Comparison of ENCODE assay signal across 18 cellular contexts in genomic region chr4:40210776-40211175, GRCh38. TPM values are rescaled to one million over a fixed set of nuclear protein-coding genes. Genes with fewer than 3 reads are reported as not detected.
DNase-seq lines count a peak whose midpoint lies in the region; ATAC-seq, FAIRE-seq and TF ChIP-seq lines count a peak whose summit lies in the region.
"Had no signal": no experiment of that assay in that cellular context is flagged by ENCODE, and none has a peak within 500 bp of the region (broad histone marks: within the 10 kb centered on the region; RNA-seq: fewer than 3 reads in every experiment).

No MANE protein-coding gene starts in this region.

- no peaks in the 10 kb centered on the region for H3K9me3 Mint-ChIP-seq in CD8-positive, alpha-beta T cell
- no peaks in the 10 kb centered on the region for H3K9me3 Mint-ChIP-seq in activated CD8-positive, alpha-beta T cell treated with anti-CD3 and anti-CD28 coated beads, Interleukin-2, amount 10 ng/mL, durations not matched to agents 7 days and 5 days (ENCODE audit: insufficient read depth)

- ATAC-seq in CD8-positive, alpha-beta T cell = no peak
- ATAC-seq in activated CD8-positive, alpha-beta T cell treated with anti-CD3 and anti-CD28 coated beads, Interleukin-2, amount 10 ng/mL, durations not matched to agents 7 days and 5 days = no peak
- ATAC-seq: left cardiac atrium had no signal

- intact Hi-C loops in CD8-positive, alpha-beta T cell (cut with DNase I, micrococcal nuclease) = loop anchor here (5.0 kb wide), 2 partner anchors 97 to 153 kb away; partner anchors contain the start of gene N4BP2 (in 1 of the 2)

- peak overlapping the region; percentile 89 for H3K27ac Mint-ChIP-seq in CD8-positive, alpha-beta T cell
- peak overlapping the region; percentile 80 for H3K27ac Mint-ChIP-seq in activated CD8-positive, alpha-beta T cell treated with anti-CD3 and anti-CD28 coated beads, Interleukin-2, amount 10 ng/mL, durations not matched to agents 7 days and 5 days
- H3K27ac Mint-ChIP-seq: brain had no signal

- FAIRE-seq in keratinocyte (lab: Jason Lieb, UNC) (peak; percentile 67), GM19239 (lab: Jason Lieb, UNC) (no peak)

- H3K27ac ChIP-seq in CD8-positive, alpha-beta T cell (ENCODE audit: low read depth, low read length) = no peak overlapping the region
- H3K27ac ChIP-seq in keratinocyte (ENCODE audit: control insufficient read depth, insufficient read depth, low read length) = peak overlapping the region; percentile 37
- H3K27ac ChIP-seq: dorsolateral prefrontal cortex had no signal

- H3K4me3 Mint-ChIP-seq in CD8-positive, alpha-beta T cell = peak overlapping the region; percentile 78
- peak overlapping the region; percentile 79 for H3K4me3 Mint-ChIP-seq in activated CD8-positive, alpha-beta T cell treated with anti-CD3 and anti-CD28 coated beads, Interleukin-2, amount 10 ng/mL, durations not matched to agents 7 days and 5 days
- H3K4me3 Mint-ChIP-seq: brain had no signal

- no peak overlapping the region for H3K4me3 ChIP-seq in CD8-positive, alpha-beta T cell (ENCODE audit: low read depth, low read length)
- H3K4me3 ChIP-seq in GM12865 (ENCODE audit: low read depth, low read length) = peak overlapping the region; percentile 87
- no peak overlapping the region for H3K4me3 ChIP-seq in keratinocyte (ENCODE audit: control insufficient read depth in 2 of 3, extremely low read depth in 1 of 3, insufficient read depth in 2 of 3, low read depth in 1 of 3, low read length in 3 of 3)
- H3K4me3 ChIP-seq: dorsolateral prefrontal cortex, smooth muscle cell had no signal

- no peaks in the 10 kb centered on the region for H3K9me1 ChIP-seq in keratinocyte (ENCODE audit: control insufficient read depth, extremely low read depth, insufficient read depth, low read length)

- no peaks in the 10 kb centered on the region for H3K27me3 Mint-ChIP-seq in CD8-positive, alpha-beta T cell (ENCODE audit: low read depth)
- no peaks in the 10 kb centered on the region for H3K27me3 Mint-ChIP-seq in activated CD8-positive, alpha-beta T cell treated with anti-CD3 and anti-CD28 coated beads, Interleukin-2, amount 10 ng/mL, durations not matched to agents 7 days and 5 days (ENCODE audit: low read depth)

- TF ChIP-seq CTCF in CD8-positive, alpha-beta T cell (IDR thresholded peaks at IDR 0.05) = no peak
- no peak for TF ChIP-seq CTCF in GM12865 (IDR thresholded peaks at IDR 0.05; ENCODE audit: insufficient read depth, low read depth, low read length, missing control alignments)
- TF ChIP-seq CTCF in keratinocyte (optimal IDR thresholded peaks at IDR 0.05 in 1 of 3, IDR thresholded peaks at IDR 0.05 in 1 of 3, conservative IDR thresholded peaks at IDR 0.05 in 1 of 3; ENCODE audit: extremely low read depth in 1 of 3, insufficient read depth in 2 of 3, low read length in 3 of 3) = no peak

- DNase-seq in CD8-positive, alpha-beta T cell = no peak
- DNase-seq in GM12865 (ENCODE audit: low read depth) = no peak
- peak; percentile 16 for DNase-seq in activated CD8-positive, alpha-beta T cell treated with anti-CD3 and anti-CD28 coated beads, Interleukin-2, amount 10 ng/mL, durations not matched to agents 7 days and 5 days
- no peak for DNase-seq in keratinocyte (ENCODE audit: low read depth, low spot score)
- DNase-seq in SIG-M5 treated with dmso at 0.1 percent for 504 hours (lab: John Stamatoyannopoulos, UW; ENCODE audit: unreplicated experiment) = no peak
- DNase-seq in GM19239 (ENCODE audit: insufficient read length, low spot score) = no peak
- no peak for DNase-seq in NCI-H2029 (lab: John Stamatoyannopoulos, UW)
- DNase-seq: activated CD4-positive, CD25-positive, alpha-beta regulatory T cell; C1 segment of cervical spinal cord; dorsolateral prefrontal cortex; EL; IMR-90; left cardiac atrium; NCI-H1105 treated with DMSO at 0.1 percent for 48 hours; OCI-M1; posterior cingulate gyrus had no signal

- POLR2A ChIA-PET in CD8-positive, alpha-beta T cell (lab: Charles Lee) = interaction anchor here (0.7 to 14.7 kb wide), 6 partner anchors 15 to 59 kb away, joined by 3 to 210 read pairs (median 6); partner anchors contain the start of gene RHOH
- POLR2A ChIA-PET in activated CD8-positive, alpha-beta T cell treated with anti-CD3 and anti-CD28 coated beads, Interleukin-2, amount 10 ng/mL, durations not matched to agents 7 days and 5 days (lab: Charles Lee) = interaction anchor here (0.6 to 18.3 kb wide), 9 partner anchors 8 to 258 kb away, joined by 3 to 517 read pairs (median 5); partner anchors contain the start of gene RHOH

- no peaks in the 10 kb centered on the region for H4K20me1 ChIP-seq in keratinocyte (ENCODE audit: control insufficient read depth, extremely low read depth, insufficient read depth, low read length)

- dilution Hi-C loops in keratinocyte (cut with MboI; ENCODE audit: extremely low pct_ligation_motif_present, low sequenced_read_pairs) = no loop called here

- H3K27me3 ChIP-seq in CD8-positive, alpha-beta T cell (ENCODE audit: insufficient read depth, low read length) = no peaks in the 10 kb centered on the region
- no peaks in the 10 kb centered on the region for H3K27me3 ChIP-seq in keratinocyte (ENCODE audit: control insufficient read depth, extremely low read depth, insufficient read depth, low read length)

- peak overlapping the region; percentile 49 for H3K4me2 ChIP-seq in keratinocyte (ENCODE audit: control insufficient read depth, extremely low read depth, insufficient read depth, low read depth, low read length)
- H3K4me2 ChIP-seq: smooth muscle cell had no signal

- no peaks in the 10 kb centered on the region for H3K9me3 ChIP-seq in CD8-positive, alpha-beta T cell (ENCODE audit: low read length)
- H3K9me3 ChIP-seq in keratinocyte (ENCODE audit: control insufficient read depth, low read depth, low read length) = no peaks in the 10 kb centered on the region

- H3K79me2 ChIP-seq in keratinocyte (ENCODE audit: control insufficient read depth, insufficient read depth, low read length) = no peaks in the 10 kb centered on the region

- H3K9ac ChIP-seq in keratinocyte (ENCODE audit: control insufficient read depth, extremely low read depth, insufficient read depth, low read length) = no peak overlapping the region

- H3K36me3 Mint-ChIP-seq in CD8-positive, alpha-beta T cell = peaks cover 79% of the 10 kb centered on the region
- H3K36me3 Mint-ChIP-seq in activated CD8-positive, alpha-beta T cell treated with anti-CD3 and anti-CD28 coated beads, Interleukin-2, amount 10 ng/mL, durations not matched to agents 7 days and 5 days (ENCODE audit: low read depth) = peaks cover 88% of the 10 kb centered on the region
- H3K36me3 Mint-ChIP-seq: brain had no signal

- CTCF ChIA-PET in CD8-positive, alpha-beta T cell (lab: Charles Lee) = interaction anchor here (1.0 to 13.6 kb wide), 15 partner anchors 8 to 106 kb away, joined by 3 to 114 read pairs (median 5); no protein-coding TSS in a partner anchor
- CTCF ChIA-PET in activated CD8-positive, alpha-beta T cell treated with anti-CD3 and anti-CD28 coated beads, Interleukin-2, amount 10 ng/mL, durations not matched to agents 7 days and 5 days (lab: Charles Lee) = interaction anchor here (1.0 to 4.2 kb wide), 13 partner anchors 8 to 115 kb away, joined by 3 to 33 read pairs (median 5); partner anchors contain the start of gene RHOH

- peaks cover 25% of the 10 kb centered on the region for H3K36me3 ChIP-seq in CD8-positive, alpha-beta T cell (ENCODE audit: insufficient read depth, low read length)
- no peaks in the 10 kb centered on the region for H3K36me3 ChIP-seq in keratinocyte (ENCODE audit: control insufficient read depth in 2 of 2, extremely low read depth in 1 of 2, insufficient read depth in 2 of 2, low read length in 2 of 2)

- H3K4me1 Mint-ChIP-seq in CD8-positive, alpha-beta T cell (ENCODE audit: low read depth) = peaks cover 87% of the 10 kb centered on the region
- peaks cover 77% of the 10 kb centered on the region for H3K4me1 Mint-ChIP-seq in activated CD8-positive, alpha-beta T cell treated with anti-CD3 and anti-CD28 coated beads, Interleukin-2, amount 10 ng/mL, durations not matched to agents 7 days and 5 days (ENCODE audit: low read depth)

- peak overlapping the region; percentile 3 for H2AFZ ChIP-seq in keratinocyte (ENCODE audit: control insufficient read depth, low read length)

- peaks cover 79% of the 10 kb centered on the region for H3K4me1 ChIP-seq in CD8-positive, alpha-beta T cell (ENCODE audit: insufficient read depth, low read length)
- peaks cover 19% of the 10 kb centered on the region for H3K4me1 ChIP-seq in keratinocyte (ENCODE audit: control insufficient read depth, extremely low read depth, insufficient read depth, low read length)

RNA-seq across cellular contexts. Expression of gene RHOH, which starts 13.9 kb away (rescaled TPM):
- 100 to 1,000 TPM; 533 to 539 TPM for total RNA-seq in CD8-positive, alpha-beta T cell
- total RNA-seq in activated CD8-positive, alpha-beta T cell treated with anti-CD3 and anti-CD28 coated beads, Interleukin-2, amount 10 ng/mL, durations not matched to agents 7 days and 5 days = 100 to 1,000 TPM; 147 to 159 TPM
- 0.04 to 0.15 TPM in 2 of 3 replicates, not detected in the other for polyA plus RNA-seq in keratinocyte
- not detected for polyA plus RNA-seq in keratinocyte (2011; ENCODE audit: low read depth)
- polyA plus RNA-seq in keratinocyte (2011; cell fraction: cytosol; rRNA removed) = not detected in 2 replicates
- polyA plus RNA-seq in keratinocyte (2011; cell fraction: nucleus; rRNA removed) = 0.16 and 0.17 TPM in 2 replicates
- not detected in 2 replicates for polyA plus RNA-seq in keratinocyte (2012; ENCODE audit: low replicate concordance)
- polyA minus RNA-seq in keratinocyte = not detected in 3 replicates
- not detected for polyA minus RNA-seq in keratinocyte (2011; cell fraction: cytosol; rRNA and poly(A)+ RNA removed)
- polyA minus RNA-seq in keratinocyte (2011; cell fraction: nucleus; rRNA and poly(A)+ RNA removed) = 0.62 TPM in 1 of 2 replicates, not detected in the other
- total RNA-seq: IMR-90, smooth muscle cell had no signal
- polyA plus RNA-seq: IMR-90 had no signal
